2 cellular contexts compared by ENCODE assay signal in genomic region chr9:127753148-127753547, GRCh38.
A peak's percentile ranks its signal among the peaks of the same experiment; 100 is the strongest.
TF ChIP-seq lines count a peak whose summit lies in the region.

No MANE protein-coding gene starts in this region.

TF ChIP-seq in HEK293, 187 proteins besides CTCF, POLR2A, EP300 and RAD21:
- peak; percentile 86 for TF ChIP-seq EGR2 (tag by site-specific recombination; IDR thresholded peaks at IDR 0.05; ENCODE audit: low read depth)
- TF ChIP-seq PRDM10 (tag by site-specific recombination; IDR thresholded peaks at IDR 0.05): no peak
- no peak for TF ChIP-seq ZBTB48 (tag by site-specific recombination; IDR thresholded peaks at IDR 0.05)
- peak; percentile 71 for TF ChIP-seq ZFHX2 (tag by site-specific recombination; conservative IDR thresholded peaks at IDR 0.05)

TF ChIP-seq in H1, 55 proteins besides CTCF, POLR2A, EP300 and RAD21:
- no peak for TF ChIP-seq ATF2 (IDR thresholded peaks at IDR 0.05; ENCODE audit: low read length)
- TF ChIP-seq CBX8 (IDR thresholded peaks at IDR 0.05; ENCODE audit: borderline replicate concordance, low read depth, low read length): no peak
- no peak for TF ChIP-seq RBBP5 (IDR thresholded peaks at IDR 0.05; ENCODE audit: borderline replicate concordance, low read depth, low read length)
- TF ChIP-seq RXRA (IDR thresholded peaks at IDR 0.05; ENCODE audit: insufficient read depth, low read depth, low read length): no peak
- no peak for TF ChIP-seq KDM5A (IDR thresholded peaks at IDR 0.05; ENCODE audit: low read length)
- TF ChIP-seq ZNF274 (IDR thresholded peaks at IDR 0.05; ENCODE audit: borderline replicate concordance, extremely low read depth, low read length): no peak
- no peak for TF ChIP-seq CEBPB (IDR thresholded peaks at IDR 0.05; ENCODE audit: low read depth, low read length)
